ENCODE assay signal across 7 cellular contexts in genomic region chr16:12067345-12067713, GRCh38.
DNase-seq lines count a peak whose midpoint lies in the region; ATAC-seq, FAIRE-seq and TF ChIP-seq lines count a peak whose summit lies in the region.
"Not testable (repeated sequence)": the region's sequence is repeated elsewhere in the genome, so short reads cannot be mapped to it uniquely, and the experiment has no call there.

No MANE protein-coding gene starts in this region.

- ATAC-seq in Panc1: 0 out of 2 replicates have a peak, but pooled peaks have one; percentile 25
- ATAC-seq in activated B cell treated with CpG ODN at 0.5 μM for 24 hours (ENCODE audit: low read depth); HepG2; stimulated activated effector memory CD8-positive, alpha-beta T cell treated with anti-CD3 and anti-CD28 coated beads, Interleukin-12 subunit alpha, Interleukin-12 subunit beta, amount 100 ng/mL, for 72 hours; upper lobe of right lung: not testable (repeated sequence)

- peaks cover 21% of the 10 kb centered on the region for H3K4me1 Mint-ChIP-seq in activated B cell treated with CpG ODN at 0.5 μM for 24 hours
- H3K4me1 Mint-ChIP-seq in chondrocyte (ENCODE audit: low read depth); stimulated activated effector memory CD8-positive, alpha-beta T cell treated with anti-CD3 and anti-CD28 coated beads, Interleukin-12 subunit alpha, Interleukin-12 subunit beta, amount 100 ng/mL, for 72 hours: not testable (repeated sequence)

- DNase-seq in Panc1 (ENCODE audit: low read depth, low spot score); activated B cell treated with CpG ODN at 0.5 μM for 24 hours; HepG2 (ENCODE audit: low spot score); stimulated activated effector memory CD8-positive, alpha-beta T cell treated with anti-CD3 and anti-CD28 coated beads, Interleukin-12 subunit alpha, Interleukin-12 subunit beta, amount 100 ng/mL, for 72 hours (ENCODE audit: low spot score in 2 of 2): not testable (repeated sequence)
- DNase-seq in chondrocyte (ENCODE audit: low spot score) (peak; percentile 10), upper lobe of right lung (peak; percentile 30)

- peaks cover 59% of the 10 kb centered on the region for H3K36me3 Mint-ChIP-seq in activated B cell treated with CpG ODN at 0.5 μM for 24 hours (ENCODE audit: low read depth)
- H3K36me3 Mint-ChIP-seq in chondrocyte (ENCODE audit: low read depth); stimulated activated effector memory CD8-positive, alpha-beta T cell treated with anti-CD3 and anti-CD28 coated beads, Interleukin-12 subunit alpha, Interleukin-12 subunit beta, amount 100 ng/mL, for 72 hours: not testable (repeated sequence)

- not testable (repeated sequence) for TF ChIP-seq POLR2A in HepG2 (IDR thresholded peaks at IDR 0.05; ENCODE audit: insufficient read depth in 1 of 2, low read depth in 2 of 2, low read length in 2 of 2)

- H2AFZ ChIP-seq in HepG2 (ENCODE audit: low read length): not testable (repeated sequence)

- H3K9ac ChIP-seq in BLaER1: 0 out of 2 replicates have a peak overlapping the region, but pooled peaks have one; percentile 20
- H3K9ac ChIP-seq in HepG2 (ENCODE audit: insufficient read depth, low read depth, low read length): not testable (repeated sequence)

- TF ChIP-seq RAD21 in HepG2 (CRISPR knock-in tag; IDR thresholded peaks at IDR 0.05): not testable (repeated sequence)

- BruUV-seq in Panc1 (replicated peaks; lab: Mats Ljungman, UMichigan); HepG2 (replicated peaks; lab: Mats Ljungman, UMichigan): not testable (repeated sequence)

- not testable (repeated sequence) for TF ChIP-seq EP300 in HepG2 (IDR thresholded peaks at IDR 0.05; ENCODE audit: low read depth in 2 of 2, low read length in 2 of 2); HepG2 (CRISPR knock-in tag; IDR thresholded peaks at IDR 0.05; ENCODE audit: borderline replicate concordance)

- not testable (repeated sequence) for H4K20me1 ChIP-seq in BLaER1; HepG2 (ENCODE audit: insufficient read depth, low read length)

- H3K27me3 ChIP-seq in BLaER1; Panc1 (ENCODE audit: control insufficient read depth, insufficient read depth, low read length); HepG2 (ENCODE audit: control insufficient read depth in 1 of 2, insufficient read depth in 2 of 2, low read length in 2 of 2); upper lobe of right lung: not testable (repeated sequence)

- FAIRE-seq in HepG2 (lab: Jason Lieb, UNC): not testable (repeated sequence)

- H3K9me3 ChIP-seq in BLaER1; Panc1 (ENCODE audit: control insufficient read depth, insufficient read depth, low read depth, low read length); HepG2 (ENCODE audit: low read length); upper lobe of right lung: not testable (repeated sequence)

- not testable (repeated sequence) for TF ChIP-seq CTCF in Panc1 (IDR thresholded peaks at IDR 0.05); activated B cell treated with CpG ODN at 0.5 μM for 24 hours (IDR thresholded peaks at IDR 0.05); chondrocyte (IDR thresholded peaks at IDR 0.05); HepG2 (CRISPR knock-in tag; IDR thresholded peaks at IDR 0.05); upper lobe of right lung (IDR thresholded peaks at IDR 0.05)

- not testable (repeated sequence) for H3K79me2 ChIP-seq in HepG2 (ENCODE audit: insufficient read depth, low read length)

- POLR2A ChIA-PET in Panc1 (lab: Charles Lee) (interaction anchor here (0.6 to 0.7 kb wide), 3 partner anchors 8 to 1080 kb away, joined by 3 to 20 read pairs (median 5); no protein-coding TSS in a partner anchor), activated B cell treated with CpG ODN at 0.5 μM for 24 hours (lab: Charles Lee) (interaction anchor here (0.6 to 1.1 kb wide), 4 partner anchors 90 to 121 kb away, joined by 3 to 11 read pairs (median 4); partner anchors contain the start of gene SNX29), HepG2 (lab: Yijun Ruan, JAX) (interaction anchor here (0.6 to 2.0 kb wide), 5 partner anchors 91 to 319 kb away, joined by 3 to 8 read pairs (median 6); partner anchors contain the start of genes RSL1D1, SNX29 and ZC3H7A)

- not testable (repeated sequence) for H3K27ac ChIP-seq in BLaER1; Panc1 (ENCODE audit: low read length); HepG2 (ENCODE audit: extremely low read length, insufficient read depth, low read length); upper lobe of right lung

- in situ Hi-C loops in Panc1 (cut with HindIII; ENCODE audit: low pct_unique_long_range_greater_than_20kb, low sequenced_read_pairs); HepG2 (cut with HindIII; ENCODE audit: extremely low pct_ligation_motif_present, low pct_unique_long_range_greater_than_20kb): not testable (repeated sequence)

- CTCF ChIA-PET in Panc1 (lab: Charles Lee) (interaction anchor here (0.6 to 2.0 kb wide), 8 partner anchors 28 to 202 kb away, joined by 3 to 18 read pairs (median 5); partner anchors contain the start of gene SNX29), activated B cell treated with CpG ODN at 0.5 μM for 24 hours (lab: Charles Lee) (interaction anchor here (0.8 to 3.4 kb wide), 22 partner anchors 8 to 174 kb away, joined by 3 to 142 read pairs (median 8); partner anchors contain the start of genes GSPT1, SNX29 and TNFRSF17), HepG2 (lab: Yijun Ruan, JAX; ENCODE audit: low intra/inter-chr PET ratio, low total read pairs) (interaction anchor here (1.2 to 5.7 kb wide), 4 partner anchors 94 to 659 kb away, joined by 3 to 59 read pairs (median 24); no protein-coding TSS in a partner anchor)

- intact Hi-C loops in Panc1 (cut with micrococcal nuclease; ENCODE audit: unreplicated experiment) (loop anchor here (5.0 kb wide), 1 partner anchor 120 kb away; no protein-coding TSS in a partner anchor), activated B cell treated with CpG ODN at 0.5 μM for 24 hours (cut with micrococcal nuclease) (loop anchor here (5.0 to 10.0 kb wide), 4 partner anchors 45 to 213 kb away; partner anchors contain the start of genes RSL1D1 and TNFRSF17), HepG2 (cut with micrococcal nuclease; ENCODE audit: unreplicated experiment) (loop anchor here (10.0 kb wide), 1 partner anchor 663 kb away; no protein-coding TSS in a partner anchor), upper lobe of right lung (cut with DNase I) (loop anchor here (10.0 kb wide), 1 partner anchor 63 kb away; no protein-coding TSS in a partner anchor)

- H3K9me3 Mint-ChIP-seq in activated B cell treated with CpG ODN at 0.5 μM for 24 hours; chondrocyte (ENCODE audit: low read depth); stimulated activated effector memory CD8-positive, alpha-beta T cell treated with anti-CD3 and anti-CD28 coated beads, Interleukin-12 subunit alpha, Interleukin-12 subunit beta, amount 100 ng/mL, for 72 hours: not testable (repeated sequence)

- H3K4me3 ChIP-seq in BLaER1; Panc1 (ENCODE audit: low read depth in 2 of 2, low read length in 2 of 2); HepG2 (replicated peaks in 1 of 3; ENCODE audit: insufficient read depth in 1 of 3, low read depth in 2 of 3, low read length in 3 of 3); upper lobe of right lung: not testable (repeated sequence)

- H3K27ac Mint-ChIP-seq in activated B cell treated with CpG ODN at 0.5 μM for 24 hours: peak overlapping the region; percentile 50
- not testable (repeated sequence) for H3K27ac Mint-ChIP-seq in chondrocyte (ENCODE audit: unreplicated experiment)
- H3K27ac Mint-ChIP-seq in stimulated activated effector memory CD8-positive, alpha-beta T cell treated with anti-CD3 and anti-CD28 coated beads, Interleukin-12 subunit alpha, Interleukin-12 subunit beta, amount 100 ng/mL, for 72 hours: peak overlapping the region; percentile 80

- WGBS in HepG2 (ENCODE audit: low lambda C conversion rate): 78% methylated on average over 10 of the region's 10 CpGs

- H3K4me3 Mint-ChIP-seq in activated B cell treated with CpG ODN at 0.5 μM for 24 hours; chondrocyte (ENCODE audit: unreplicated experiment); stimulated activated effector memory CD8-positive, alpha-beta T cell treated with anti-CD3 and anti-CD28 coated beads, Interleukin-12 subunit alpha, Interleukin-12 subunit beta, amount 100 ng/mL, for 72 hours: not testable (repeated sequence)

- H3K4me1 ChIP-seq in BLaER1 (peaks cover 19% of the 10 kb centered on the region), upper lobe of right lung (peaks cover 17% of the 10 kb centered on the region)
- not testable (repeated sequence) for H3K4me1 ChIP-seq in Panc1 (ENCODE audit: control insufficient read depth, insufficient read depth, low read length); HepG2 (ENCODE audit: insufficient read depth, low read length)

- H3K36me3 ChIP-seq in BLaER1: peaks cover 20% of the 10 kb centered on the region
- not testable (repeated sequence) for H3K36me3 ChIP-seq in Panc1 (ENCODE audit: control insufficient read depth, insufficient read depth, low read length); HepG2 (replicated peaks in 1 of 2; ENCODE audit: control insufficient read depth in 1 of 2, insufficient read depth in 2 of 2, low read length in 2 of 2); upper lobe of right lung

- H3K27me3 Mint-ChIP-seq in activated B cell treated with CpG ODN at 0.5 μM for 24 hours; chondrocyte (ENCODE audit: low read depth): not testable (repeated sequence)

- peak overlapping the region; percentile 24; the same call in 1 of the 2 replicates for H3K4me2 ChIP-seq in BLaER1
- not testable (repeated sequence) for H3K4me2 ChIP-seq in HepG2 (ENCODE audit: low read depth, low read length)

TF ChIP-seq in HepG2, 621 proteins besides CTCF, POLR2A, EP300 and RAD21 (continues in another document):
- TF ChIP-seq ZSCAN31 (CRISPR knock-in tag; IDR thresholded peaks at IDR 0.05; ENCODE audit: low read depth) (0 out of 2 replicates have a peak, but pooled peaks have one; percentile 37), CREB1 (IDR thresholded peaks at IDR 0.05) (peak; percentile 51), ZFX (CRISPR knock-in tag; IDR thresholded peaks at IDR 0.05; ENCODE audit: low read depth) (0 out of 2 replicates have a peak, but pooled peaks have one; percentile 13)
- not testable (repeated sequence) for TF ChIP-seq CREB1 (CRISPR knock-in tag; IDR thresholded peaks at IDR 0.05)
